8 cellular contexts compared by ENCODE assay signal in the genomic region with DNA sequence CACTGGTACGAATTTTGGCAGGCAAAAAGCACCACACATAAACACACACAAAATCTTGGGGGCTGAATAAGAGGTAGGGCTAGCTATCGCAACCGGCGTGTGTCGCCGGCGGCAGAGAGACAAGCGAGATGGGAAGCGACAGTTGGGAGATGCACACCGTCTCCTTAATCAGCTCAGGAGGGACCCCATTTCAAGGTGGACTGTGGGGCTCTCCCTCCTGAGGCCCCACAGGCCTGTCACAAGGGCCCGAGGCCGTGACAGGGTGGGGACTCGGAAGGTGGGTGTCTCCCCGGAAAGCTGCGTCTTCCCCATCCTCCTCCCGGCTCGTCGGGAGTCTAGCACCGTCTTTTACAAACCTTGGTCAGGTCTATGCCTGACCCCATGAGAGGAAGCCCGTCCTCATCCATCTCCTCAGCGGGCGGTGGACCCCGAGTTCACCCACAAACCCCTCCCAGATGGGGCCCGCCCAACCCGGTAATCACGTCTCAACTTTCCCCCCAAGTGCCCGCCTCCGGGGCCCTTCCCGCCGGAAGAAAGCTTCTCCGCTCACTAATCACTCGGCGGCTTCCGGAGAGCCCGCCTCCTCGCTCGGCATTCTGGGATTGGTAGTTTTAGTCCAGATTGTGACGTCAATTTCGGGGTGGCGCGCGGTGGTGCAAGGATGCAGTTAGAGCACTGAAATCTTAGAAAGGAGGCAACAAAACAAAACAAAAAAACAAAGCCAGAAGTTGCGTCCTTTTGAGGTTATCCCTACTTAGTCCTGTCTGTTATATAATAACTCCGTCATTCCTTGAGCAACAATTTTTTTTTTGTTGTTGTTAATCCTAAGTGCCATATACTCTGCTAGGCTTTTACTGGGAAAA. TPM values are rescaled to one million over a fixed set of nuclear protein-coding genes. Genes with fewer than 3 reads are reported as not detected.
DNase-seq lines count a peak whose midpoint lies in the region; ATAC-seq and TF ChIP-seq lines count a peak whose summit lies in the region.

A gene with protein sequence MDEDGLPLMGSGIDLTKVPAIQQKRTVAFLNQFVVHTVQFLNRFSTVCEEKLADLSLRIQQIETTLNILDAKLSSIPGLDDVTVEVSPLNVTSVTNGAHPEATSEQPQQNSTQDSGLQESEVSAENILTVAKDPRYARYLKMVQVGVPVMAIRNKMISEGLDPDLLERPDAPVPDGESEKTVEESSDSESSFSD (minus strand): TSS at position 436 of the 863 bp plus-strand sequence. CDS start 29 bp downstream, at position 407.

- peak; percentile 98 for ATAC-seq in HG03432 (IDR thresholded peaks at IDR 0.05; ENCODE audit: unreplicated experiment)

- peak; percentile 96 for DNase-seq in AG20443 (ENCODE audit: low spot score)
- DNase-seq in NCI-H510A (lab: John Stamatoyannopoulos, UW), result peak; percentile 92
- peak; percentile 91 for DNase-seq in activated CD4-positive, alpha-beta T cell treated with anti-CD3 and anti-CD28 coated beads for 1 hour
- peak; percentile 94 for DNase-seq in cerebellum (ENCODE audit: low spot score)
- DNase-seq in islet precursor cell, result peak; percentile 97
- peak; percentile 88 to 93 (median 90) for DNase-seq in stimulated activated CD4-positive, alpha-beta T cell treated with anti-CD3 and anti-CD28 coated beads, Interleukin-12 subunit alpha, Interleukin-12 subunit beta, amount 100 ng/mL, for 48 hours (ENCODE audit: low read depth in 2 of 3, low spot score in 1 of 3)

- TF ChIP-seq POLR2A in GM19099 (IDR thresholded peaks at IDR 0.05; ENCODE audit: extremely low read depth, insufficient read length, low read depth), result peak; percentile 72

RNA-seq across cellular contexts. Expression of the gene that starts here (rescaled TPM):
- total RNA-seq in cerebellum, result 30.2 TPM

Comparison
In these comparisons a context has a peak if more than half of its experiments do, and no peak if none do; other contexts are left out.
1. Peak in every context shown above with its lines: DNase-seq and ATAC-seq.